ENCODE assay signal across 11 cellular contexts in the genomic region with DNA sequence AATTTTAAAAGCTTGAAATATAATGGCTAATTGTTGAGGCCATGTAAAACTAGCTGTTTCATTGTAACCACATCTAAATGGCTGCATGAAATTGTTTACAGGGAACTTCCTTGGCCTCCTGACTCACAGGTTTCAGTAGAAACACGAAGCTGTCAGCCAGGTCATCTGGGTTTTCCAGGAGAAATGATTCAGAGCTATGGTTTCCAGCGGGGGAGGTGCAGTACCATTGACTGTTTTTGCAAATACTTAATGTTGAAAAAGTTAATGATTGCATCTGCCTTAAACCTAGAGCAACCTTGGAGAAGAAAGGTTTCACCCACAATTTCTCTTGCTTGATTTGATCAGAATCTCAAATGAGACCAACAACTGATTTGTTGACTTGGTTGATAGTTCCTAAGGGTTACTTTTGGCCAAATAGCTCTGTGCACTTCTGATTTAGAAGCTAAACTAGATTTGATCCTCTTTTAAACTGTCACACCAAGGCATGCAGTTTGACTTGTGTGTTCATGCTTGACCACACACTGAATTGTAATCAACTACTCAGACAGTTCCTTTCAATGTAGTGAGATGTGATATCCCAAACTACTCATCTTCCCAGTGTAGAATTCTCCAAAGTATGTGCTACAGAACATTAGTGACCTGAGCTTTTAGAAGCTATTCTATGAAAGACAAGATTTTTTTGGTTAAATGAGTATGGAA.
DNase-seq lines count a peak whose midpoint lies in the region; ATAC-seq lines count a peak whose summit lies in the region.
"Had no signal": no experiment of that assay in that cellular context is flagged by ENCODE, and none has a peak within 500 bp of the region (broad histone marks: within the 10 kb centered on the region; RNA-seq: fewer than 3 reads in every experiment).

No MANE protein-coding gene starts in this region.

- ATAC-seq in GM19025 (IDR thresholded peaks at IDR 0.05; ENCODE audit: low read depth, unreplicated experiment) (peak; percentile 65), HG02884 (IDR thresholded peaks at IDR 0.05; ENCODE audit: unreplicated experiment) (peak; percentile 63)
- ATAC-seq: T-cell had no signal

- peak; percentile 95 for DNase-seq in amniotic epithelial cell (ENCODE audit: low read depth)
- DNase-seq in non-pigmented ciliary epithelial cell (ENCODE audit: low read depth) = peak; percentile 67
- no peak for DNase-seq in UCSD-AML1 (lab: John Stamatoyannopoulos, UW; ENCODE audit: unreplicated experiment)
- no peak for DNase-seq in activated gamma-delta T cell treated with Interleukin-2 at 50 U/mL for 16 hours
- no peak for DNase-seq in AG08396 (ENCODE audit: low spot score)
- DNase-seq in AML-193 (lab: John Stamatoyannopoulos, UW) = no peak
- DNase-seq: GDM1, NCI-H1092, T-cell had no signal

Comparison
In these comparisons a context has a peak if more than half of its experiments do, and no peak if none do; other contexts are left out.
1. DNase-seq: peak in amniotic epithelial cell (single experiment) and non-pigmented ciliary epithelial cell (single experiment); none in UCSD-AML1 (single experiment), activated gamma-delta T cell treated with Interleukin-2 at 50 U/mL for 16 hours (single experiment), AG08396 (single experiment) and AML-193 (0 of 2).